In the genomic region with DNA sequence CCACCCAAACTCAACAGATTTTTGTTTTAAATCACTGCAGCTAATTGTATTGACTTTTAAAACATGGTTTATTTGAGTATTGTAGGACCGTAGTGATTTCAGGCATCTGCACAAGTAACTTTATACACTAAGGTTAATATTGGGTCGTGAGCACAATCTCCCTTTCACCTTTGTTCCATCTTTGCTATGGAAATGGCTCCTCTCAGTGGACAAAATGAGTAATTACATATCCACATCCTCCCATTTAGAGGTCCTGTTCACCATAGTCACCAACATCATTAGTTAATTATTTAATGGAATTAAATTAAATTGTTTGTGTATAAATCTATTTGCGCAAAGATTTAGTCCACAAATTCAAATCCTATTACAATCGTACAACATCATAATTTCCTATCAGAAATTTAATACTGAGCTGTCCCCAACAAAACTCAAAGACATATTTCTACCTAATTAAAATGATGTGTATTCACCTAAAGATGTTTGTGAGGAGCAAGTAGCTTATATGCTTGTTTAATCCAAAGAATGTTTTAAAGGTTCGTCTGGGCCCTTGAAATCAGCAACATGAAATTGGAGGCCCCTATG, we compare ENCODE assay signal across 8 cellular contexts.
A peak's percentile ranks its signal among the peaks of the same experiment; 100 is the strongest.
DNase-seq lines count a peak whose midpoint lies in the region; ATAC-seq and TF ChIP-seq lines count a peak whose summit lies in the region.

No MANE protein-coding gene starts in this region.

- no peak overlapping the region for H3K4me3 Mint-ChIP-seq in CD14-positive monocyte

- peaks cover 14% of the 10 kb centered on the region for H3K4me1 Mint-ChIP-seq in CD14-positive monocyte

- peaks cover 2 to 21% (median 3%) of the 10 kb centered on the region in 3 donors for H3K27me3 Mint-ChIP-seq in CD14-positive monocyte (ENCODE audit: low read depth in 3 of 3)

- no peaks in the 10 kb centered on the region for H4K20me1 ChIP-seq in smooth muscle cell (ENCODE audit: low read depth)

- no peaks in the 10 kb centered on the region for H3K9me3 ChIP-seq in adipocyte (ENCODE audit: control insufficient read depth, low read length)
- H3K9me3 ChIP-seq in heart right ventricle: no peaks in the 10 kb centered on the region
- H3K9me3 ChIP-seq in smooth muscle cell (replicated peaks; ENCODE audit: low read depth): no peaks in the 10 kb centered on the region

- peak; percentile 65 for ATAC-seq in GM18907 (IDR thresholded peaks at IDR 0.05; ENCODE audit: unreplicated experiment)
- ATAC-seq in heart right ventricle: peak in 7 of 8 donors; percentile 56 to 85 (median 71)

- no peaks in the 10 kb centered on the region for H3K27me3 ChIP-seq in adipocyte (replicated peaks; ENCODE audit: control insufficient read depth, insufficient read depth, low read length)
- peaks cover 0 to 4% (median 0%) of the 10 kb centered on the region in 7 donors for H3K27me3 ChIP-seq in heart right ventricle
- H3K27me3 ChIP-seq in smooth muscle cell (ENCODE audit: low read depth): no peaks in the 10 kb centered on the region

- 1 to 4% methylated on average over 5 of the region's 5 CpGs for WGBS in heart right ventricle, 2 donors
- 7% methylated on average over 5 of the region's 5 CpGs for WGBS in smooth muscle cell (ENCODE audit: low lambda C conversion rate)

- no peak overlapping the region for H3K4me3 ChIP-seq in adipocyte (ENCODE audit: low read length)
- H3K4me3 ChIP-seq in heart right ventricle: no peak overlapping the region
- H3K4me3 ChIP-seq in smooth muscle cell: no peak overlapping the region

- H3F3A ChIP-seq in smooth muscle cell (ENCODE audit: low read depth): peaks cover 5% of the 10 kb centered on the region

- no peak overlapping the region for H3K4me2 ChIP-seq in smooth muscle cell

- peaks cover 4 to 16% (median 8%) of the 10 kb centered on the region in 7 donors for H3K9me3 Mint-ChIP-seq in CD14-positive monocyte

- no peaks in the 10 kb centered on the region for H3K79me2 ChIP-seq in smooth muscle cell (ENCODE audit: low read depth)

- H2AFZ ChIP-seq in smooth muscle cell (ENCODE audit: low read depth): no peak overlapping the region

- H3K9ac ChIP-seq in adipocyte (ENCODE audit: low read length): peak overlapping the region; percentile 83
- H3K9ac ChIP-seq in smooth muscle cell (ENCODE audit: low read depth): no peak overlapping the region

- peak; percentile 94 for TF ChIP-seq CTCF in CD14-positive monocyte (IDR thresholded peaks at IDR 0.05)
- TF ChIP-seq CTCF in heart right ventricle (IDR thresholded peaks at IDR 0.05): peak; percentile 60 to 86 (median 82)
- peak; percentile 83 for TF ChIP-seq CTCF in smooth muscle cell (IDR thresholded peaks at IDR 0.05; ENCODE audit: borderline replicate concordance, insufficient read depth, poor library complexity, severe bottlenecking)

- H3K36me3 Mint-ChIP-seq in CD14-positive monocyte: no peaks in the 10 kb centered on the region

- H3K27ac ChIP-seq in heart right ventricle: no peak overlapping the region
- H3K27ac ChIP-seq in smooth muscle cell (ENCODE audit: low read depth): no peak overlapping the region

- H3K4me1 ChIP-seq in adipocyte (ENCODE audit: control insufficient read depth, insufficient read depth, low read length): peaks cover 18% of the 10 kb centered on the region
- no peaks in the 10 kb centered on the region for H3K4me1 ChIP-seq in heart right ventricle
- H3K4me1 ChIP-seq in smooth muscle cell (ENCODE audit: low read depth): peaks cover 2% of the 10 kb centered on the region

- intact Hi-C loops in CD14-positive monocyte (cut with micrococcal nuclease) (loop anchor here (2.0 to 10.0 kb wide), 5 partner anchors 687 to 1122 kb away; no protein-coding TSS in a partner anchor), heart right ventricle (cut with DNase I) (loop anchor here (1.0 to 10.0 kb wide), 20 partner anchors 210 to 912 kb away; a partner anchor contains a TSS)

- no peak overlapping the region for H3K27ac Mint-ChIP-seq in CD14-positive monocyte

- no peak for DNase-seq in CD14-positive monocyte (ENCODE audit: low spot score)
- DNase-seq in NCI-H128 (lab: John Stamatoyannopoulos, UW; ENCODE audit: unreplicated experiment): peak; percentile 11
- DNase-seq in adipocyte (ENCODE audit: low read depth): peak; percentile 87
- DNase-seq in heart right ventricle: peak in 1 of 2 donors; percentile 18
- no peak for DNase-seq in smooth muscle cell (lab: John Stamatoyannopoulos, UW; ENCODE audit: unreplicated experiment)
- no peak for DNase-seq in KG1 (lab: John Stamatoyannopoulos, UW)
- DNase-seq in activated CD8-positive, alpha-beta memory T cell treated with anti-CD3 and anti-CD28 coated beads for 24 hours: no peak

- H3K36me3 ChIP-seq in adipocyte (ENCODE audit: control insufficient read depth, insufficient read depth, low read length, severe bottlenecking) (no peaks in the 10 kb centered on the region), heart right ventricle (no peaks in the 10 kb centered on the region), smooth muscle cell (ENCODE audit: low read depth) (no peaks in the 10 kb centered on the region)

Comparison
In these comparisons a context has a peak if more than half of its experiments do, and no peak if none do; other contexts are left out.
1. DNase-seq: peak in NCI-H128 (single experiment) and adipocyte (single experiment); none in CD14-positive monocyte (single experiment), smooth muscle cell (single experiment), KG1 (single experiment) and activated CD8-positive, alpha-beta memory T cell treated with anti-CD3 and anti-CD28 coated beads for 24 hours (single experiment).
2. Peak in every context shown above with its lines, with median percentiles within 50 percentile points of each other: CTCF ChIP-seq.